ENCODE assay signal across 9 cellular contexts in the genomic region with DNA sequence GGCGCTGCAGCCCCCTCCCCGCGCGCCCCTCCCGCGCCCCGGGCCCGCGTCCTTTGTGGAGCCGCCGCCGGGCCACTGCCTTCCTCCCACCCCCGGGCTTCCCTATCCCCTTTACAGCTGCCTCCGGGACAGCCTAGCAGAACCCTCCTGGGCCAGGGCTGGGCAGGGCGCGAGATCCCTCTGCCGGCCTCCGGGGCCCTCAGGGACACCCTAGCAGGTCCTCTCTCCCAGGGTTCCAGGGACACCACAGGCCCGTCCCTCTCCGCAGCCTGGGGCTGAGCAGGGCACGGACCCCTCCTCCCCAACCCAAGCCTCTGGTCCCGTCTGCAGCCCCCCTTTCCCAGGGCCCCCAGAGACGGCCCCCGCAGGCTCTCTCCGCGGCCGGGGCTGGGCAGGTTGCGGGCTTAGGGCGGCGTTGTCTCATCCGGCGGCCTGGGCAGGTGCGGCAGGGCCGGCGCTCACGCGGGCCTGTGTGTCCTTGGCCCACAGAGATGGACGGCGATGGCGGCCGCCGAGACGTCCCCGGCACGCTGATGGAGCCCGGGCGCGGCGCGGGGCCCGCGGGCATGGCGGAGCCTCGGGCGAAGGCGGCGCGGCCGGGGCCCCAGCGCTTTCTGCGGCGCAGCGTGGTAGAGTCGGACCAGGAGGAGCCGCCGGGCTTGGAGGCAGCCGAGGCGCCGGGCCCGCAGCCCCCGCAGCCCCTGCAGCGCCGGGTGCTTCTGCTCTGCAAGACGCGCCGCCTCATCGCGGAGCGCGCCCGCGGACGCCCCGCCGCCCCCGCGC. TPM values are rescaled to one million over a fixed set of nuclear protein-coding genes. Genes with fewer than 3 reads are reported as not detected.
A peak's percentile ranks its signal among the peaks of the same experiment; 100 is the strongest.
DNase-seq lines count a peak whose midpoint lies in the region; ATAC-seq and TF ChIP-seq lines count a peak whose summit lies in the region.
"Had no signal": no experiment of that assay in that cellular context is flagged by ENCODE, and none has a peak within 500 bp of the region (broad histone marks: within the 10 kb centered on the region; RNA-seq: fewer than 3 reads in every experiment).

No MANE protein-coding gene starts in this region.

- H3K36me3 Mint-ChIP-seq in MCF 10A (ENCODE audit: insufficient read depth, unreplicated experiment): peaks cover 5% of the 10 kb centered on the region

- ATAC-seq in left lung (peak; percentile 17), HG02759 (IDR thresholded peaks at IDR 0.05; ENCODE audit: unreplicated experiment) (no peak), GM18909 (IDR thresholded peaks at IDR 0.05; ENCODE audit: poor library complexity, unreplicated experiment) (no peak), GM21367 (IDR thresholded peaks at IDR 0.05; ENCODE audit: unreplicated experiment) (no peak)

- no peaks in the 10 kb centered on the region for H3K27me3 Mint-ChIP-seq in MCF 10A (ENCODE audit: insufficient read depth, unreplicated experiment)

- H3K9me3 Mint-ChIP-seq in MCF 10A (ENCODE audit: unreplicated experiment): no peaks in the 10 kb centered on the region

- TF ChIP-seq CTCF in breast epithelium (IDR thresholded peaks at IDR 0.05): no peak
- TF ChIP-seq CTCF in MCF 10A (IDR thresholded peaks at IDR 0.05; ENCODE audit: unreplicated experiment): no peak
- TF ChIP-seq CTCF in left lung (IDR thresholded peaks at IDR 0.05): no peak
- no peak for TF ChIP-seq CTCF in tibial artery (IDR thresholded peaks at IDR 0.05)

- CTCF ChIA-PET in MCF 10A (lab: Yijun Ruan, JAX): no interaction called here

- DNase-seq in breast epithelium (ENCODE audit: low spot score in 2 of 2) (no peak), MCF 10A (ENCODE audit: unreplicated experiment) (no peak), left lung (peak in 1 of 2 donors; percentile 76), tibial artery (no peak)
- DNase-seq in activated naive CD4-positive, alpha-beta T cell treated with anti-CD3 and anti-CD28 coated beads, Interleukin-2, amount 50 U/mL, for 16 hours: peak; percentile 29

- intact Hi-C loops in breast epithelium (cut with DNase I; ENCODE audit: low total_unique reads): no loop called here
- intact Hi-C loops in MCF 10A (cut with micrococcal nuclease): no loop called here
- intact Hi-C loops in left lung (cut with DNase I): no loop called here
- intact Hi-C loops in tibial artery (cut with DNase I; ENCODE audit: low total_unique reads): no loop called here

- BruUV-seq in MCF 10A (replicated peaks; lab: Mats Ljungman, UMichigan): no TSS peak

- H3K9me3 ChIP-seq in breast epithelium: no peaks in the 10 kb centered on the region
- H3K9me3 ChIP-seq in left lung: no peaks in the 10 kb centered on the region
- no peaks in the 10 kb centered on the region for H3K9me3 ChIP-seq in tibial artery

- POLR2A ChIA-PET in MCF 10A (lab: Yijun Ruan, JAX): no interaction called here

- H3K27ac ChIP-seq in breast epithelium (peak overlapping the region in 1 of 2 donors; percentile 2), left lung (no peak overlapping the region), tibial artery (no peak overlapping the region)

- no peak overlapping the region for H3K27ac Mint-ChIP-seq in MCF 10A (ENCODE audit: low read depth, unreplicated experiment)

- H3K4me3 ChIP-seq in breast epithelium: peak overlapping the region; percentile 36 to 87 (median 61)
- peak overlapping the region; percentile 25 to 36 for H3K4me3 ChIP-seq in left lung
- peak overlapping the region; percentile 48 to 50 for H3K4me3 ChIP-seq in tibial artery

- no peak overlapping the region for H3K4me3 Mint-ChIP-seq in MCF 10A (ENCODE audit: unreplicated experiment)

- TF ChIP-seq POLR2A in breast epithelium (IDR thresholded peaks at IDR 0.05): no peak

- no peaks in the 10 kb centered on the region for H3K4me1 Mint-ChIP-seq in MCF 10A (ENCODE audit: insufficient read depth, unreplicated experiment)

- H3K4me1 ChIP-seq in breast epithelium (peaks cover 0 to 4% of the 10 kb centered on the region in 2 donors), left lung (peaks cover 3 to 18% of the 10 kb centered on the region in 2 donors), tibial artery (peaks cover 0 to 45% (median 21%) of the 10 kb centered on the region in 4 donors)

- H3K27me3 ChIP-seq in breast epithelium (peaks cover 0 to 2% of the 10 kb centered on the region in 2 donors), left lung (peaks cover 21 to 76% of the 10 kb centered on the region in 2 donors), tibial artery (peaks cover 0 to 23% of the 10 kb centered on the region in 2 donors)

- H3K36me3 ChIP-seq in breast epithelium: no peaks in the 10 kb centered on the region
- H3K36me3 ChIP-seq in left lung: no peaks in the 10 kb centered on the region
- no peaks in the 10 kb centered on the region for H3K36me3 ChIP-seq in tibial artery

RNA-seq across cellular contexts. Expression of gene WNK2, which starts 0.7 kb away (rescaled TPM):
- 10 to 100 TPM in 1 of 3 donors, 1 to 10 TPM in 1, not detected in 1; 9.1 to 28.5 TPM for total RNA-seq in breast epithelium
- total RNA-seq in MCF 10A (2022): 0.07 and 0.29 TPM in 2 replicates
- total RNA-seq in left lung: 1 to 10 TPM in 1 of 2 donors, under 1 TPM in 1; 0.93 to 1.6 TPM
- total RNA-seq: renal cortical epithelial cell had no signal

RNA-seq across cellular contexts. Expression of gene NINJ1, which starts 50.6 kb away (rescaled TPM):
- 100 to 1,000 TPM in 2 of 3 donors, 10 to 100 TPM in 1; 89.8 to 109 (median 109) TPM for total RNA-seq in breast epithelium
- total RNA-seq in MCF 10A (2022): 51.0 and 64.7 TPM in 2 replicates
- 10 to 100 TPM; 77.9 to 83.5 TPM for total RNA-seq in left lung
